10 cellular contexts compared by ENCODE assay signal in the genomic region with DNA sequence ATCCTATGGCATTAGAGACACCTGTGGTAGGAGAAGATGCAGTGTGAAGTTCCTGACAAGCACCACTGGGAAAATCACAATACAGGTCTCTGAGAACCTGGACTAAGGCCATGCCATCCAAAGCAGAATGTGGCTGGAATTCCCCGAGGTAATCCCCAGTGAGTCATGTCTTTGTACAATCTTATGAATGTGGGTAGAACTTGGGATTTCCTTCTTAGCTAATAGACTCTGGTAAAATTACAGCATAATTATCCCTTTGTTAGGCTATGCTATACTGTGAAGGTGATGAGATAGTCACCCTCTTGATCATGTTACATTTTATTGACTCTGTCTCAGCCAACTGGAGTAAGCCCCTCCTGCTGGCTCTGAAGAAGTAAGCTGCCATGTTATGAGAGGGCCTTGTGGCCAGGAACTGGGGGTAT.
DNase-seq lines count a peak whose midpoint lies in the region; ATAC-seq, FAIRE-seq and TF ChIP-seq lines count a peak whose summit lies in the region.
"Had no signal": no experiment of that assay in that cellular context is flagged by ENCODE, and none has a peak within 500 bp of the region (broad histone marks: within the 10 kb centered on the region; RNA-seq: fewer than 3 reads in every experiment).

No MANE protein-coding gene starts in this region.

- H3K79me2 ChIP-seq in astrocyte (ENCODE audit: insufficient read depth, low read length): no peaks in the 10 kb centered on the region

- H4K20me1 ChIP-seq in astrocyte (ENCODE audit: insufficient read depth, low read length): no peaks in the 10 kb centered on the region

- peaks cover 10% of the 10 kb centered on the region for H3K4me1 Mint-ChIP-seq in activated naive CD8-positive, alpha-beta T cell treated with anti-CD3 and anti-CD28 coated beads, Interleukin-2, amount 50 U/mL, for 24 hours
- H3K4me1 Mint-ChIP-seq in activated naive CD8-positive, alpha-beta T cell treated with anti-CD3 and anti-CD28 coated beads for 36 hours: peaks cover 5% of the 10 kb centered on the region
- peaks cover 6% of the 10 kb centered on the region for H3K4me1 Mint-ChIP-seq in astrocyte (ENCODE audit: low read depth, unreplicated experiment)
- peaks cover 7% of the 10 kb centered on the region for H3K4me1 Mint-ChIP-seq in stimulated activated naive CD8-positive, alpha-beta T cell treated with anti-CD3 and anti-CD28 coated beads, Interleukin-15, amount 100 ng/mL, for 72 hours
- H3K4me1 Mint-ChIP-seq: CD4-positive, CD25-positive, alpha-beta regulatory T cell had no signal

- ATAC-seq in activated naive CD8-positive, alpha-beta T cell treated with anti-CD3 and anti-CD28 coated beads, Interleukin-2, amount 50 U/mL, for 24 hours: peak; percentile 76
- ATAC-seq in HG03097 (IDR thresholded peaks at IDR 0.05; ENCODE audit: low FRiP score, unreplicated experiment): peak; percentile 63
- peak; percentile 72 for ATAC-seq in stimulated activated naive CD8-positive, alpha-beta T cell treated with anti-CD3 and anti-CD28 coated beads, Interleukin-15, amount 100 ng/mL, for 72 hours

- H3K9ac ChIP-seq in astrocyte (ENCODE audit: low read length): peak overlapping the region; percentile 5

- TF ChIP-seq CTCF in astrocyte (IDR thresholded peaks at IDR 0.05; ENCODE audit: insufficient read depth, low read depth, low read length) (no peak), spleen (IDR thresholded peaks at IDR 0.05 in 8 of 11, conservative IDR thresholded peaks at IDR 0.05 in 3 of 11) (no peak)

- intact Hi-C loops in spleen (cut with DNase I; ENCODE audit: low total_unique reads): no loop called here

- H3K27me3 ChIP-seq in astrocyte (ENCODE audit: insufficient read depth, low read length): no peaks in the 10 kb centered on the region
- no peaks in the 10 kb centered on the region for H3K27me3 ChIP-seq in spleen (replicated peaks in 1 of 7)

- 78 to 100% (median 88%) methylated on average over 1 of the region's 1 CpG for WGBS in spleen, 5 donors

- H3K27me3 Mint-ChIP-seq in activated naive CD8-positive, alpha-beta T cell treated with anti-CD3 and anti-CD28 coated beads, Interleukin-2, amount 50 U/mL, for 24 hours: no peaks in the 10 kb centered on the region
- H3K27me3 Mint-ChIP-seq in activated naive CD8-positive, alpha-beta T cell treated with anti-CD3 and anti-CD28 coated beads for 36 hours: no peaks in the 10 kb centered on the region
- H3K27me3 Mint-ChIP-seq in astrocyte (ENCODE audit: low read depth, unreplicated experiment): no peaks in the 10 kb centered on the region
- H3K27me3 Mint-ChIP-seq in stimulated activated naive CD8-positive, alpha-beta T cell treated with anti-CD3 and anti-CD28 coated beads, Interleukin-15, amount 100 ng/mL, for 72 hours: no peaks in the 10 kb centered on the region

- H2AFZ ChIP-seq in astrocyte (ENCODE audit: low read depth, low read length): no peak overlapping the region

- H3K4me3 Mint-ChIP-seq in activated naive CD8-positive, alpha-beta T cell treated with anti-CD3 and anti-CD28 coated beads, Interleukin-2, amount 50 U/mL, for 24 hours: no peak overlapping the region
- no peak overlapping the region for H3K4me3 Mint-ChIP-seq in activated naive CD8-positive, alpha-beta T cell treated with anti-CD3 and anti-CD28 coated beads for 36 hours
- no peak overlapping the region for H3K4me3 Mint-ChIP-seq in astrocyte (ENCODE audit: unreplicated experiment)
- no peak overlapping the region for H3K4me3 Mint-ChIP-seq in stimulated activated naive CD8-positive, alpha-beta T cell treated with anti-CD3 and anti-CD28 coated beads, Interleukin-15, amount 100 ng/mL, for 72 hours
- H3K4me3 Mint-ChIP-seq: CD4-positive, CD25-positive, alpha-beta regulatory T cell had no signal

- H3K36me3 ChIP-seq in astrocyte (ENCODE audit: insufficient read depth, low read length): no peaks in the 10 kb centered on the region
- H3K36me3 ChIP-seq in spleen: no peaks in the 10 kb centered on the region

- H3K27ac ChIP-seq in astrocyte (ENCODE audit: low read depth, low read length) (no peak overlapping the region), spleen (no peak overlapping the region)

- H3K36me3 Mint-ChIP-seq in activated naive CD8-positive, alpha-beta T cell treated with anti-CD3 and anti-CD28 coated beads, Interleukin-2, amount 50 U/mL, for 24 hours (ENCODE audit: low read depth): no peaks in the 10 kb centered on the region
- no peaks in the 10 kb centered on the region for H3K36me3 Mint-ChIP-seq in activated naive CD8-positive, alpha-beta T cell treated with anti-CD3 and anti-CD28 coated beads for 36 hours
- H3K36me3 Mint-ChIP-seq in astrocyte (ENCODE audit: low read depth, unreplicated experiment): no peaks in the 10 kb centered on the region
- H3K36me3 Mint-ChIP-seq: CD4-positive, CD25-positive, alpha-beta regulatory T cell had no signal

- H3K27ac Mint-ChIP-seq in activated naive CD8-positive, alpha-beta T cell treated with anti-CD3 and anti-CD28 coated beads, Interleukin-2, amount 50 U/mL, for 24 hours: no peak overlapping the region
- H3K27ac Mint-ChIP-seq in activated naive CD8-positive, alpha-beta T cell treated with anti-CD3 and anti-CD28 coated beads for 36 hours: no peak overlapping the region
- peak overlapping the region; percentile 56 for H3K27ac Mint-ChIP-seq in astrocyte (ENCODE audit: unreplicated experiment)
- H3K27ac Mint-ChIP-seq in stimulated activated naive CD8-positive, alpha-beta T cell treated with anti-CD3 and anti-CD28 coated beads, Interleukin-15, amount 100 ng/mL, for 72 hours: no peak overlapping the region
- H3K27ac Mint-ChIP-seq: CD4-positive, CD25-positive, alpha-beta regulatory T cell had no signal

- no peak for TF ChIP-seq POLR2A in spleen (IDR thresholded peaks at IDR 0.05)

- no peaks in the 10 kb centered on the region for H3K4me1 ChIP-seq in astrocyte (ENCODE audit: insufficient read depth, low read length)
- H3K4me1 ChIP-seq in spleen: no peaks in the 10 kb centered on the region

- H3K4me3 ChIP-seq in astrocyte (ENCODE audit: insufficient read depth, low read depth, low read length): no peak overlapping the region
- no peak overlapping the region for H3K4me3 ChIP-seq in spleen

- peak; percentile 15 for DNase-seq in activated naive CD8-positive, alpha-beta T cell treated with anti-CD3 and anti-CD28 coated beads, Interleukin-2, amount 50 U/mL, for 24 hours
- no peak for DNase-seq in activated naive CD8-positive, alpha-beta T cell treated with anti-CD3 and anti-CD28 coated beads for 36 hours
- DNase-seq in astrocyte (ENCODE audit: low read depth): peak; percentile 32
- peak in 1 of 2 donors; percentile 15 for DNase-seq in stimulated activated naive CD8-positive, alpha-beta T cell treated with anti-CD3 and anti-CD28 coated beads, Interleukin-15, amount 100 ng/mL, for 72 hours
- no peak for DNase-seq in NCI-H1092 treated with DMSO at 0.1 percent for 48 hours (lab: John Stamatoyannopoulos, UW)
- no peak for DNase-seq in spleen
- DNase-seq in NCI-H2081 (lab: John Stamatoyannopoulos, UW): no peak
- DNase-seq: CD4-positive, CD25-positive, alpha-beta regulatory T cell; Right ventricle myocardium superior had no signal

- FAIRE-seq in astrocyte (lab: Jason Lieb, UNC): no peak

- H3K9me3 ChIP-seq in astrocyte (ENCODE audit: insufficient read depth, low read depth, low read length) (no peaks in the 10 kb centered on the region), spleen (no peaks in the 10 kb centered on the region)

- no peak overlapping the region for H3K4me2 ChIP-seq in astrocyte (ENCODE audit: low read length)

- no peaks in the 10 kb centered on the region for H3K9me3 Mint-ChIP-seq in activated naive CD8-positive, alpha-beta T cell treated with anti-CD3 and anti-CD28 coated beads, Interleukin-2, amount 50 U/mL, for 24 hours
- peaks cover 6% of the 10 kb centered on the region for H3K9me3 Mint-ChIP-seq in activated naive CD8-positive, alpha-beta T cell treated with anti-CD3 and anti-CD28 coated beads for 36 hours
- H3K9me3 Mint-ChIP-seq in astrocyte (ENCODE audit: unreplicated experiment): no peaks in the 10 kb centered on the region
- no peaks in the 10 kb centered on the region for H3K9me3 Mint-ChIP-seq in stimulated activated naive CD8-positive, alpha-beta T cell treated with anti-CD3 and anti-CD28 coated beads, Interleukin-15, amount 100 ng/mL, for 72 hours

Comparison
In these comparisons a context has a peak if more than half of its experiments do, and no peak if none do; other contexts are left out.
1. DNase-seq: peak in activated naive CD8-positive, alpha-beta T cell treated with anti-CD3 and anti-CD28 coated beads, Interleukin-2, amount 50 U/mL, for 24 hours (single experiment) and astrocyte (single experiment); none in activated naive CD8-positive, alpha-beta T cell treated with anti-CD3 and anti-CD28 coated beads for 36 hours (single experiment), NCI-H1092 treated with DMSO at 0.1 percent for 48 hours (single experiment), spleen (single experiment) and NCI-H2081 (0 of 2).
2. Peak in every context shown above with its lines, with median percentiles within 50 percentile points of each other: ATAC-seq.